ENCODE assay signal across 17 cellular contexts in the genomic region with DNA sequence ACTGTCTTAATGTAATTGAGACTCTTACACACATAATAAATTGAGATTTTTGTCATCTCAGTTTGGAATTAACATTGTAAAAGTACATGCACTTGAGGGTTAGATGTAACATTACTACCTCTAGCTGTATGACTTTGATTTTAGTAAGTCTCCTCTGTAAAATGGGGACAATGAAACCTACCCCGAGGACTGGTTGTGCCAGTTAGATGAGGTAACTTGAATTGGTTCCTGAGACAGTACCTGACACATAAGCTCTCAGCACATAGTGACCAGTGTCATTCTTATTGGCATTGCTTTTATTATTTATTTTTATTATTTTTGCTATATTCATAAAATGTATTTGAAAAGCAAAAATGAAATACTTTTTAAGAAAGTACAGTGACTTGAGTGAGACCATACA.
"Had no signal": no experiment of that assay in that cellular context is flagged by ENCODE, and none has a peak within 500 bp of the region (broad histone marks: within the 10 kb centered on the region; RNA-seq: fewer than 3 reads in every experiment).

No MANE protein-coding gene starts in this region.

- H3K27ac ChIP-seq: esophagus squamous epithelium, vagina had no signal

- H3K9me3 ChIP-seq: esophagus squamous epithelium, gastroesophageal sphincter, heart left ventricle, sigmoid colon, vagina had no signal

- H3K27me3 Mint-ChIP-seq: stimulated activated naive B cell treated with anti-CD40 and anti-IgM and Interleukin-4, amounts not matched to agents 10 μg/mL and 1 μg/mL and 100 μg/mL, for 72 hours had no signal

- H3K36me3 Mint-ChIP-seq: stimulated activated naive B cell treated with anti-CD40 and anti-IgM and Interleukin-4, amounts not matched to agents 10 μg/mL and 1 μg/mL and 100 μg/mL, for 72 hours; T-cell had no signal

- H3K27me3 ChIP-seq: esophagus squamous epithelium, gastroesophageal sphincter, heart left ventricle, sigmoid colon, vagina had no signal

- ATAC-seq: stimulated activated naive B cell treated with anti-CD40 and anti-IgM and Interleukin-4, amounts not matched to agents 10 μg/mL and 1 μg/mL and 100 μg/mL, for 72 hours; T-cell had no signal

- H3K4me3 Mint-ChIP-seq: activated naive CD4-positive, alpha-beta T cell treated with anti-CD3 and anti-CD28 coated beads for 36 hours; neural crest cell; stimulated activated naive B cell treated with anti-CD40 and anti-IgM and Interleukin-4, amounts not matched to agents 10 μg/mL and 1 μg/mL and 100 μg/mL, for 72 hours; T-cell had no signal

- H3K4me3 ChIP-seq: esophagus squamous epithelium, gastroesophageal sphincter, heart left ventricle, sigmoid colon, vagina had no signal

- H3K27ac Mint-ChIP-seq: activated naive CD4-positive, alpha-beta T cell treated with anti-CD3 and anti-CD28 coated beads for 36 hours; stimulated activated naive B cell treated with anti-CD40 and anti-IgM and Interleukin-4, amounts not matched to agents 10 μg/mL and 1 μg/mL and 100 μg/mL, for 72 hours; T-cell had no signal

- H3K4me1 Mint-ChIP-seq: stimulated activated naive B cell treated with anti-CD40 and anti-IgM and Interleukin-4, amounts not matched to agents 10 μg/mL and 1 μg/mL and 100 μg/mL, for 72 hours; T-cell had no signal

- H3K36me3 ChIP-seq: gastroesophageal sphincter, heart left ventricle, sigmoid colon, vagina had no signal

- H3K4me1 ChIP-seq: vagina had no signal

- H3K9me3 Mint-ChIP-seq: activated naive CD4-positive, alpha-beta T cell treated with anti-CD3 and anti-CD28 coated beads for 36 hours; neural crest cell; T-cell had no signal

- DNase-seq: activated naive CD4-positive, alpha-beta T cell treated with anti-CD3 and anti-CD28 coated beads for 36 hours; activated T-cell treated with anti-CD3 and anti-CD28 coated beads, Interleukin-2, amount 50 U/mL, for 48 hours; amygdala; dermis blood vessel endothelial cell; effector CD8-positive, alpha-beta T cell; esophagus squamous epithelium; occipital lobe; sigmoid colon; stimulated activated CD4-positive, alpha-beta T cell treated with anti-CD3 and anti-CD28 coated beads, Interleukin-2, amount 100 ng/mL, for 48 hours; stimulated activated CD8-positive, alpha-beta memory T cell treated with anti-CD3 and anti-CD28 coated beads, Interleukin-4, amount 100 ng/mL, for 48 hours; stimulated activated naive B cell treated with anti-CD40 and anti-IgM and Interleukin-4, amounts not matched to agents 10 μg/mL and 1 μg/mL and 100 μg/mL, for 72 hours; T-cell; trophoblast cell had no signal
